In genomic region chr10:47139121-47139520, GRCh38 we compare ENCODE assay signal across 22 cellular contexts.
"Had no signal": no experiment of that assay in that cellular context is flagged by ENCODE, and none has a peak within 500 bp of the region (broad histone marks: within the 10 kb centered on the region; RNA-seq: fewer than 3 reads in every experiment).

No MANE protein-coding gene starts in this region.

- H3K27ac Mint-ChIP-seq: activated naive CD4-positive, alpha-beta T cell treated with anti-CD3 and anti-CD28 coated beads for 36 hours; activated naive CD8-positive, alpha-beta T cell treated with anti-CD3 and anti-CD28 coated beads for 36 hours; activated T-helper 1 cell treated with anti-CD3 and anti-CD28 coated beads, Interleukin-12 subunit alpha, Interleukin-12 subunit beta, Interleukin-2, Interleukin-4 antibody, amounts not matched to agents 30 ng/mL and 10 ng/mL and 1 ng/mL, durations not matched to agents 14 hours and 24 hours and 36 hours; natural killer cell treated with Interleukin-12 subunit alpha and Interleukin-12 subunit beta and Interleukin-15 and Interleukin-18, amount 100 ng/mL, for 72 hours had no signal

- ATAC-seq: activated CD4-positive, CD25-positive, alpha-beta regulatory T cell treated with anti-CD3 and anti-CD28 coated beads, Interleukin-2, amount 50 U/mL, for 24 hours; left cardiac atrium; left ventricle myocardium superior; mucosa of descending colon; natural killer cell treated with Interleukin-12 subunit alpha and Interleukin-12 subunit beta and Interleukin-15 and Interleukin-18, amount 100 ng/mL, for 72 hours; pancreas had no signal

- H3K9me3 ChIP-seq: breast epithelium, mucosa of descending colon, neutrophil, pancreas, prostate gland, transverse colon had no signal

- H3K4me1 Mint-ChIP-seq: central memory CD8-positive, alpha-beta T cell had no signal

- H3K36me3 ChIP-seq: breast epithelium, neutrophil, pancreas, prostate gland, transverse colon had no signal

- H3K27me3 Mint-ChIP-seq: activated naive CD8-positive, alpha-beta T cell treated with anti-CD3 and anti-CD28 coated beads for 36 hours; central memory CD8-positive, alpha-beta T cell had no signal

- H3K27ac ChIP-seq: breast epithelium, neutrophil, pancreas, prostate gland, transverse colon had no signal

- H3K4me3 Mint-ChIP-seq: activated naive CD4-positive, alpha-beta T cell treated with anti-CD3 and anti-CD28 coated beads for 36 hours; activated naive CD8-positive, alpha-beta T cell treated with anti-CD3 and anti-CD28 coated beads for 36 hours; activated T-helper 1 cell treated with anti-CD3 and anti-CD28 coated beads, Interleukin-12 subunit alpha, Interleukin-12 subunit beta, Interleukin-2, Interleukin-4 antibody, amounts not matched to agents 30 ng/mL and 10 ng/mL and 1 ng/mL, durations not matched to agents 14 hours and 24 hours and 36 hours; central memory CD8-positive, alpha-beta T cell; natural killer cell treated with Interleukin-12 subunit alpha and Interleukin-12 subunit beta and Interleukin-15 and Interleukin-18, amount 100 ng/mL, for 72 hours had no signal

- H3K36me3 Mint-ChIP-seq: activated naive CD8-positive, alpha-beta T cell treated with anti-CD3 and anti-CD28 coated beads for 36 hours; natural killer cell treated with Interleukin-12 subunit alpha and Interleukin-12 subunit beta and Interleukin-15 and Interleukin-18, amount 100 ng/mL, for 72 hours had no signal

- H3K4me1 ChIP-seq: breast epithelium, pancreas, prostate gland, transverse colon had no signal

- H3K9me3 Mint-ChIP-seq: activated naive CD4-positive, alpha-beta T cell treated with anti-CD3 and anti-CD28 coated beads for 36 hours; activated naive CD8-positive, alpha-beta T cell treated with anti-CD3 and anti-CD28 coated beads for 36 hours; activated T-helper 1 cell treated with anti-CD3 and anti-CD28 coated beads, Interleukin-12 subunit alpha, Interleukin-12 subunit beta, Interleukin-2, Interleukin-4 antibody, amounts not matched to agents 30 ng/mL and 10 ng/mL and 1 ng/mL, durations not matched to agents 14 hours and 24 hours and 36 hours; central memory CD8-positive, alpha-beta T cell; natural killer cell treated with Interleukin-12 subunit alpha and Interleukin-12 subunit beta and Interleukin-15 and Interleukin-18, amount 100 ng/mL, for 72 hours had no signal

- H3K4me3 ChIP-seq: breast epithelium, mucosa of descending colon, pancreas, prostate gland, transverse colon had no signal

- DNase-seq: activated CD4-positive, alpha-beta T cell treated with anti-CD3 and anti-CD28 coated beads for 48 hours; activated CD4-positive, alpha-beta T cell treated with anti-CD3 and anti-CD28 coated beads, Interleukin-2, amount 50 U/mL, for 48 hours; activated CD8-positive, alpha-beta memory T cell treated with anti-CD3 and anti-CD28 coated beads, Interleukin-2, amount 50 U/mL, for 4 hours; activated effector memory CD4-positive, alpha-beta T cell treated with anti-CD3 and anti-CD28 coated beads, Interleukin-2, amount 50 U/mL, for 16 hours; activated naive CD4-positive, alpha-beta T cell treated with anti-CD3 and anti-CD28 coated beads for 36 hours; activated naive CD8-positive, alpha-beta T cell treated with anti-CD3 and anti-CD28 coated beads for 36 hours; activated T-cell treated with anti-CD3 and anti-CD28 coated beads, Interleukin-2, amount 50 U/mL, for 1 hour; amniotic stem cell; effector memory CD4-positive, alpha-beta T cell; left cardiac atrium; left ventricle myocardium superior; mucosa of descending colon; pancreas; stimulated activated naive CD4-positive, alpha-beta T cell treated with Interleukin-2 at 50 U/mL for 16 hours; transverse colon had no signal

- H3K27me3 ChIP-seq: breast epithelium, neutrophil, pancreas, transverse colon had no signal
